8 cellular contexts compared by ENCODE assay signal in the genomic region with DNA sequence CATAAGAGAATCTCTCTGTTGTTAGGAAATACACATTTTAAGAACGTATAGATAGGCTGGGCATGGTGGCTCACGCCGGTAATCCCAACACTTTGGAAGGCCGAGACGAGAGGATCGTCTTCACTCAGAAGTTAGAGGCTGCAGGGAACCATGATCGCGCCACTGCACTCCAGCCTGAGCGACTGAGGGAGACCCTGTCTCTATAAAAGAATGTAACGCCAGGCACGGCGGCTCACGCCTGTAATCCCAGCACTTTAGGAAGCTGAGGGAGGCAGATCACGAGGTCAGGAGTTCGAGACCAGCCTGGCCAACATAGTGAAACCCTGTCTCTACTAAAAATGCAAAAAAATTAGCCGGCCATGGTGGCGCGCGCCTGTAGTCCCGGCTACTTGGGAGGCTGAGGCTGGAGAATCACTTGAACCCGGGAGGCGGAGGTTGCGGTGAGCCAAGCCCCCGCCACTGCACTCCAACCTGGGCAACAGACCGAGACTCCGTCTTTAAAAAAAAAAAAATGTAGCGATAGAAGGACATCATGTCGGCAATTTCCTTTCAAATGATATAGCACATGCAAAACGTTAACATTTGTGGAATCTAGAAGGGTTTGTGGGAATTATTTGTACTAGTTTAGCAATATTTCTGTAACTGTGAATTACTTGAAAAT. TPM values are rescaled to one million over a fixed set of nuclear protein-coding genes. Genes with fewer than 3 reads are reported as not detected.
A peak's percentile ranks its signal among the peaks of the same experiment; 100 is the strongest.
DNase-seq lines count a peak whose midpoint lies in the region; ATAC-seq, FAIRE-seq and TF ChIP-seq lines count a peak whose summit lies in the region.

No MANE protein-coding gene starts in this region.

- TF ChIP-seq CTCF in DND-41 (IDR thresholded peaks at IDR 0.05; ENCODE audit: borderline replicate concordance, extremely low read depth, low read length, poor library complexity, severe bottlenecking) (no peak), RWPE2 (IDR thresholded peaks at IDR 0.05; ENCODE audit: poor library complexity, severe bottlenecking) (no peak), esophagus muscularis mucosa (IDR thresholded peaks at IDR 0.05) (no peak), pancreas (IDR thresholded peaks at IDR 0.05) (no peak)

- H3K27ac ChIP-seq in DND-41 (ENCODE audit: low read length) = peak overlapping the region; percentile 91
- peak overlapping the region; percentile 63 for H3K27ac ChIP-seq in RWPE2 (ENCODE audit: poor library complexity, severe bottlenecking)
- H3K27ac ChIP-seq in esophagus muscularis mucosa (replicated peaks in 1 of 4) = peak overlapping the region; percentile 92 to 96 (median 92)
- H3K27ac ChIP-seq in pancreas = peak overlapping the region; percentile 69 to 83 (median 75)

- peaks cover 36% of the 10 kb centered on the region for H4K20me1 ChIP-seq in DND-41 (ENCODE audit: insufficient read depth, low read length)

- FAIRE-seq in pancreas (lab: Jason Lieb, UNC) = no peak

- DNase-seq in DND-41 (no peak), RWPE2 (ENCODE audit: low spot score) (no peak), esophagus muscularis mucosa (ENCODE audit: extremely low spot score) (no peak), pancreas (peak in 1 of 6 donors; percentile 21), Kasumi-1 (lab: John Stamatoyannopoulos, UW) (no peak), hepatic stellate cell (ENCODE audit: low spot score) (no peak)

- H3K4me2 ChIP-seq in DND-41 (ENCODE audit: insufficient read depth, low read length) = peak overlapping the region; percentile 93

- H3K4me3 ChIP-seq in DND-41 (ENCODE audit: low read depth in 1 of 2, low read length in 2 of 2) (peak overlapping the region; percentile 86 to 97), RWPE2 (ENCODE audit: severe bottlenecking) (peak overlapping the region; percentile 66), esophagus muscularis mucosa (peak overlapping the region; percentile 91 to 97 (median 94)), pancreas (peak overlapping the region; percentile 66 to 96 (median 80))

- TF ChIP-seq POLR2A in esophagus muscularis mucosa (IDR thresholded peaks at IDR 0.05; ENCODE audit: low read depth) = no peak

- intact Hi-C loops in esophagus muscularis mucosa (cut with DNase I) (loop anchor here (5.0 kb wide), 1 partner anchor 66 kb away; the partner anchor contains the start of gene ZNF621), pancreas (cut with DNase I) (no loop called here)

- peak overlapping the region; percentile 93 for H3K9ac ChIP-seq in DND-41 (ENCODE audit: low read depth, low read length)

- H3K27me3 ChIP-seq in DND-41 (ENCODE audit: insufficient read depth, low read length, poor library complexity) (no peaks in the 10 kb centered on the region), RWPE2 (ENCODE audit: insufficient read depth, poor library complexity, severe bottlenecking) (no peaks in the 10 kb centered on the region), esophagus muscularis mucosa (no peaks in the 10 kb centered on the region), pancreas (no peaks in the 10 kb centered on the region)

- ATAC-seq in DND-41 (ENCODE audit: insufficient read depth, low read depth) (no peak), RWPE2 (ENCODE audit: low read depth) (no peak), pancreas (no peak), GM21529 (IDR thresholded peaks at IDR 0.05; ENCODE audit: unreplicated experiment) (no peak), HG03175 (IDR thresholded peaks at IDR 0.05; ENCODE audit: unreplicated experiment) (no peak)

- H3K79me2 ChIP-seq in DND-41 (ENCODE audit: insufficient read depth, low read length) = peaks cover 49% of the 10 kb centered on the region

- peak overlapping the region; percentile 93 for H2AFZ ChIP-seq in DND-41 (ENCODE audit: low read depth, low read length)

- TF ChIP-seq EP300 in esophagus muscularis mucosa (IDR thresholded peaks at IDR 0.05) = no peak

- H3K4me1 ChIP-seq in DND-41 (ENCODE audit: insufficient read depth, low read length) = peaks cover 58% of the 10 kb centered on the region
- H3K4me1 ChIP-seq in RWPE2 (ENCODE audit: insufficient read depth, poor library complexity, severe bottlenecking) = peaks cover 17% of the 10 kb centered on the region
- H3K4me1 ChIP-seq in esophagus muscularis mucosa = peaks cover 36 to 59% (median 50%) of the 10 kb centered on the region in 4 donors
- peaks cover 10 to 24% (median 24%) of the 10 kb centered on the region in 3 donors for H3K4me1 ChIP-seq in pancreas

- H3K9me3 ChIP-seq in DND-41 (ENCODE audit: insufficient read depth, low read length, severe bottlenecking) (no peaks in the 10 kb centered on the region), RWPE2 (ENCODE audit: severe bottlenecking) (no peaks in the 10 kb centered on the region), esophagus muscularis mucosa (no peaks in the 10 kb centered on the region), pancreas (no peaks in the 10 kb centered on the region)

- peaks cover 41% of the 10 kb centered on the region for H3K36me3 ChIP-seq in DND-41 (ENCODE audit: insufficient read depth, low read length)
- H3K36me3 ChIP-seq in RWPE2 (ENCODE audit: low read depth) = peaks cover 39% of the 10 kb centered on the region
- peaks cover 27 to 34% (median 30%) of the 10 kb centered on the region in 4 donors for H3K36me3 ChIP-seq in esophagus muscularis mucosa
- peaks cover 0 to 33% (median 17%) of the 10 kb centered on the region in 3 donors for H3K36me3 ChIP-seq in pancreas

- WGBS in esophagus muscularis mucosa = 54% methylated on average over 29 of the region's 29 CpGs
- 48 to 50% methylated on average over 29 of the region's 29 CpGs for WGBS in pancreas, 2 donors

RNA-seq across cellular contexts. Expression of gene RPL14, which starts 0.7 kb away (rescaled TPM):
- total RNA-seq in esophagus muscularis mucosa (100 to 1,000 TPM; 322 to 414 (median 372) TPM), pancreas (1,000 to 10,000 TPM; 1,118 to 1,907 (median 1,508) TPM)
- polyA plus RNA-seq in pancreas = 1,000 to 10,000 TPM in 1 of 2 donors, 100 to 1,000 TPM in 1; 810 to 1,638 TPM

RNA-seq across cellular contexts. Expression of gene ZNF619, which starts 20.5 kb away (rescaled TPM):
- 1 to 10 TPM; 2.8 to 5.4 (median 3.5) TPM for total RNA-seq in esophagus muscularis mucosa
- total RNA-seq in pancreas = 1 to 10 TPM; 2.9 to 7.1 (median 4.0) TPM
- polyA plus RNA-seq in pancreas = 1 to 10 TPM in 1 of 2 donors, under 1 TPM in 1; 0.76 to 1.3 TPM

RNA-seq across cellular contexts. Expression of gene ZNF620, which starts 49.4 kb away (rescaled TPM):
- total RNA-seq in esophagus muscularis mucosa = 1 to 10 TPM; 2.2 to 6.5 (median 2.5) TPM
- 1 to 10 TPM; 1.9 to 5.0 (median 3.2) TPM for total RNA-seq in pancreas
- 1 to 10 TPM; 2.5 to 3.1 TPM for polyA plus RNA-seq in pancreas
